ENCODE assay signal across 16 cellular contexts in genomic region chr3:50816896-50817295, GRCh38.
"Had no signal": no experiment of that assay in that cellular context is flagged by ENCODE, and none has a peak within 500 bp of the region (broad histone marks: within the 10 kb centered on the region; RNA-seq: fewer than 3 reads in every experiment).

No MANE protein-coding gene starts in this region.

- ATAC-seq: activated CD4-positive, CD25-positive, alpha-beta regulatory T cell treated with anti-CD3 and anti-CD28 coated beads, Interleukin-2, amount 50 U/mL, for 24 hours; naive thymus-derived CD4-positive, alpha-beta T cell had no signal

- DNase-seq: activated CD4-positive, alpha-beta memory T cell treated with anti-CD3 and anti-CD28 coated beads for 36 hours; activated CD8-positive, alpha-beta memory T cell treated with anti-CD3 and anti-CD28 coated beads, Interleukin-2, amount 50 U/mL, for 4 hours; activated naive CD4-positive, alpha-beta T cell; caudate nucleus; colonic mucosa; effector CD4-positive, alpha-beta T cell; immature natural killer cell; naive thymus-derived CD4-positive, alpha-beta T cell; nucleus accumbens; stomach had no signal

- H3K27ac Mint-ChIP-seq: activated CD4-positive, alpha-beta memory T cell treated with anti-CD3 and anti-CD28 coated beads for 36 hours; activated T-helper 1 cell treated with anti-CD3 and anti-CD28 coated beads, Interleukin-12 subunit alpha, Interleukin-12 subunit beta, Interleukin-2, Interleukin-4 antibody, amounts not matched to agents 30 ng/mL and 10 ng/mL and 1 ng/mL, durations not matched to agents 14 hours and 24 hours and 36 hours; immature natural killer cell had no signal

- H3K27me3 Mint-ChIP-seq: activated CD4-positive, alpha-beta memory T cell treated with anti-CD3 and anti-CD28 coated beads for 36 hours; naive thymus-derived CD4-positive, alpha-beta T cell had no signal

- H3K36me3 Mint-ChIP-seq: activated CD4-positive, alpha-beta memory T cell treated with anti-CD3 and anti-CD28 coated beads for 36 hours; immature natural killer cell; naive thymus-derived CD4-positive, alpha-beta T cell had no signal

- H3K4me3 Mint-ChIP-seq: activated CD4-positive, alpha-beta memory T cell treated with anti-CD3 and anti-CD28 coated beads for 36 hours; activated T-helper 1 cell treated with anti-CD3 and anti-CD28 coated beads, Interleukin-12 subunit alpha, Interleukin-12 subunit beta, Interleukin-2, Interleukin-4 antibody, amounts not matched to agents 30 ng/mL and 10 ng/mL and 1 ng/mL, durations not matched to agents 14 hours and 24 hours and 36 hours; immature natural killer cell; naive thymus-derived CD4-positive, alpha-beta T cell had no signal

- H3K9me3 Mint-ChIP-seq: activated CD4-positive, alpha-beta memory T cell treated with anti-CD3 and anti-CD28 coated beads for 36 hours; naive thymus-derived CD4-positive, alpha-beta T cell had no signal

- H3K27me3 ChIP-seq: colonic mucosa, right atrium auricular region, stomach had no signal

- H3K9me3 ChIP-seq: colonic mucosa, right atrium auricular region, stomach, thoracic aorta had no signal

- H3K27ac ChIP-seq: colonic mucosa, right atrium auricular region, skin epidermis, stomach, thoracic aorta had no signal

- H3K4me1 Mint-ChIP-seq: immature natural killer cell; naive thymus-derived CD4-positive, alpha-beta T cell had no signal

- H3K4me3 ChIP-seq: colonic mucosa, lung, right atrium auricular region, skin epidermis, stomach, thoracic aorta had no signal

- H3K4me1 ChIP-seq: colonic mucosa, right atrium auricular region, stomach had no signal

- H3K36me3 ChIP-seq: colonic mucosa, right atrium auricular region, stomach, thoracic aorta had no signal
